In genomic region chr5:160851481-160851880, GRCh38 we compare ENCODE assay signal across 24 cellular contexts. TPM values are rescaled to one million over a fixed set of nuclear protein-coding genes. Genes with fewer than 3 reads are reported as not detected.
A peak's percentile ranks its signal among the peaks of the same experiment; 100 is the strongest.
DNase-seq lines count a peak whose midpoint lies in the region; ATAC-seq, FAIRE-seq and TF ChIP-seq lines count a peak whose summit lies in the region.
"Had no signal": no experiment of that assay in that cellular context is flagged by ENCODE, and none has a peak within 500 bp of the region (broad histone marks: within the 10 kb centered on the region; RNA-seq: fewer than 3 reads in every experiment).

No MANE protein-coding gene starts in this region.

- intact Hi-C loops in dorsolateral prefrontal cortex (cut with DNase I) = no loop called here

- peaks cover 0 to 2% (median 0%) of the 10 kb centered on the region in 6 donors for H3K9me3 Mint-ChIP-seq in immature natural killer cell

- peak overlapping the region in 57 of 59 donors; percentile 5 to 63 (median 42) for H3K4me3 ChIP-seq in dorsolateral prefrontal cortex
- no peak overlapping the region for H3K4me3 ChIP-seq in mesodermal cell (ENCODE audit: extremely low read depth, insufficient read depth, low read length, poor library complexity, severe bottlenecking)
- H3K4me3 ChIP-seq in coronary artery = no peak overlapping the region
- H3K4me3 ChIP-seq: K562 had no signal

- DNase-seq in GM18507 (ENCODE audit: extremely low spot score, insufficient read length, low read depth) (no peak), dorsolateral prefrontal cortex (no peak), superior temporal gyrus (ENCODE audit: extremely low spot score) (peak; percentile 66), NCI-H82 treated with DMSO at 0.1 percent for 48 hours (lab: John Stamatoyannopoulos, UW; ENCODE audit: unreplicated experiment) (no peak), coronary artery (ENCODE audit: low spot score) (no peak), immature natural killer cell (no peak)
- DNase-seq: 8988T; ACHN; BE2C; CD8-positive, alpha-beta memory T cell; DMS 273 treated with DMSO at 0.1 percent for 48 hours; GF-D8; Kasumi-1; NCI-H1092 treated with DMSO at 0.1 percent for 48 hours; NCI-H2081 treated with DMSO at 0.1 percent for 48 hours; NCI-H2171; NCI-H510A treated with DMSO at 0.1 percent for 48 hours had no signal

- H3K4me3 Mint-ChIP-seq in immature natural killer cell = no peak overlapping the region
- H3K4me3 Mint-ChIP-seq: CD14-positive monocyte; CD8-positive, alpha-beta memory T cell had no signal

- peak; percentile 15 for FAIRE-seq in GM18507 (lab: Jason Lieb, UNC)
- FAIRE-seq: GM12891, H54, HTR-8/SVneo, K562 had no signal

- H3K9me3 ChIP-seq in mesodermal cell (ENCODE audit: control insufficient read depth, low read length) = no peaks in the 10 kb centered on the region
- H3K9me3 ChIP-seq: BE2C had no signal

- TF ChIP-seq CTCF in dorsolateral prefrontal cortex (IDR thresholded peaks at IDR 0.05 in 54 of 56, conservative IDR thresholded peaks at IDR 0.05 in 2 of 56; ENCODE audit: low read depth in 1 of 56, partially characterized antibody in 56 of 56) = no peak
- no peak for TF ChIP-seq CTCF in coronary artery (IDR thresholded peaks at IDR 0.05)

- no peak overlapping the region for H3K27ac Mint-ChIP-seq in immature natural killer cell
- H3K27ac Mint-ChIP-seq: CD14-positive monocyte; CD8-positive, alpha-beta memory T cell had no signal

- no peaks in the 10 kb centered on the region for H3K36me3 Mint-ChIP-seq in immature natural killer cell
- H3K36me3 Mint-ChIP-seq: CD14-positive monocyte; CD8-positive, alpha-beta memory T cell had no signal

- H3K36me3 ChIP-seq in mesodermal cell (ENCODE audit: control insufficient read depth, insufficient read depth, low read length) = no peaks in the 10 kb centered on the region
- H3K36me3 ChIP-seq: BE2C had no signal

- H3K27ac ChIP-seq in dorsolateral prefrontal cortex (peak overlapping the region; percentile 1 to 96 (median 88)), mesodermal cell (ENCODE audit: low read depth, low read length, severe bottlenecking) (peak overlapping the region; percentile 48), coronary artery (no peak overlapping the region)

- ATAC-seq in HG03039 (IDR thresholded peaks at IDR 0.05; ENCODE audit: unreplicated experiment) = no peak
- ATAC-seq: K562 had no signal

- peaks cover 0 to 4% (median 1%) of the 10 kb centered on the region in 3 donors for H3K27me3 Mint-ChIP-seq in immature natural killer cell (ENCODE audit: low read depth in 3 of 3)

- WGBS in mesodermal cell (ENCODE audit: insufficient coverage in 2 of 2), 2 experiments = 100% methylated on average over 2 of the region's 2 CpGs; no CpG with 5 or more reads in 1 of the 2 experiments

- no peaks in the 10 kb centered on the region for H3K27me3 ChIP-seq in dorsolateral prefrontal cortex
- H3K27me3 ChIP-seq: BE2C had no signal

- H3K4me1 ChIP-seq in mesodermal cell (ENCODE audit: control insufficient read depth, insufficient read depth, low read length, poor library complexity, severe bottlenecking) = no peaks in the 10 kb centered on the region
- H3K4me1 ChIP-seq: BE2C had no signal

- H3K4me1 Mint-ChIP-seq in immature natural killer cell = no peaks in the 10 kb centered on the region
- H3K4me1 Mint-ChIP-seq: CD8-positive, alpha-beta memory T cell had no signal

RNA-seq across cellular contexts. Expression of gene ATP10B, which starts 0.5 kb away (rescaled TPM):
- total RNA-seq in dorsolateral prefrontal cortex = 100 to 1,000 TPM in 1 of 120 experiments, 10 to 100 TPM in 109, 1 to 10 TPM in 10; 3.4 to 109 (median 24.1) TPM
- polyA plus RNA-seq in mesodermal cell (2013, experiment 1 of 2) = 0.04 TPM
- not detected for polyA plus RNA-seq in mesodermal cell (2013, experiment 2 of 2)
- not detected for polyA plus RNA-seq in immature natural killer cell
- total RNA-seq: CD8-positive, alpha-beta memory T cell had no signal
- polyA plus RNA-seq: CD14-positive monocyte; CD8-positive, alpha-beta memory T cell; K562 had no signal

Comparison
In these comparisons a context has a peak if more than half of its experiments do, and no peak if none do; other contexts are left out.
1. H3K27ac ChIP-seq: peak in dorsolateral prefrontal cortex (59 of 59) and mesodermal cell (single experiment); none in coronary artery (0 of 2).
2. H3K4me3 ChIP-seq: peak in dorsolateral prefrontal cortex (57 of 59); none in mesodermal cell (single experiment) and coronary artery (single experiment).